Comparison of ENCODE assay signal across 8 cellular contexts in the genomic region with DNA sequence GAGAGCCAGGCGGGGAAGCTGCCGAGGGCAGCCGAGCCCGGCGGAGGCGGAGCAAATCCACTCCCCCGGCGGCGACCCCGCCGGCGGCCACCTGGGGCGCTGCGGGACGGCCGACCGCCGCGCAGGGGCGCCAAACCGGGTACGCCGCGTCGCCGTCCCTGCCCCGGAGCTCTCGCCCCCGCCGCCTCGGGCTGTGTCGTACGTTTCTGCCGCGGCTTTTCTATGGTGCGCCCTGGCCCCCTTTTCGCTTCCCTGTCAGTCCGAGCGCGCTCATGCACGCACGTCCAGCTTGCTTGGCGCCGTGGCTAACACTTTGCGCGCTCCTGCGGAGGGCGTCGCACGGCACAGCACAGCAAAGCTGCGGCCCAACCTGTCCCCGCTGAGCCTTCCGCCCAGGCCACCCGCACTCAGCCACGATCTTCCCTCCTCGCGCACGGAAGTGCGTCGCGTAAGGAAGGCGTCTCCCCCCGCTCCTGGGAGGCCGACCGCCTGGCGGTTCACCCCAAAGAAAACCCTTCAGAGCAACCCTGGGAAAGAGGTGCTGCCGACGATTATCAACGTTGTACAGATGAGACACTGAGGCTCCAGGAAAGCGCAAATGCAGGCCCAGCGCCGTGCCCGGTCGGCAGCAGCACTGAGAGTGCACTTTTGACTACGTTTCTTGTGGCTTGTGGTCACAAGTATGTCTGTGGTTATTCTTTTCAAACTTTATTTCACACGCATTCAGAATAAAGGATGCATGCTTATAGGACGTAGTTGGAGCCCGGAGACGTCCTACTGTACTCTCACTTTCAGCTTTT. TPM values are rescaled to one million over a fixed set of nuclear protein-coding genes. Genes with fewer than 3 reads are reported as not detected.
DNase-seq lines count a peak whose midpoint lies in the region; ATAC-seq and TF ChIP-seq lines count a peak whose summit lies in the region.

Gene HECTD1 (minus strand): TSS at position 48 of the 800 bp plus-strand sequence. CDS start 1,857 bp downstream, outside the sequence.

- H3K4me1 ChIP-seq in right lobe of liver: peaks cover 0 to 14% (median 4%) of the 10 kb centered on the region in 4 donors

- peaks cover 0 to 3% (median 0%) of the 10 kb centered on the region in 3 donors for H3K27me3 Mint-ChIP-seq in CD14-positive monocyte (ENCODE audit: low read depth in 3 of 3)

- peaks cover 16 to 17% of the 10 kb centered on the region in 2 donors for H3K36me3 Mint-ChIP-seq in CD14-positive monocyte

- H3K4me3 Mint-ChIP-seq in CD14-positive monocyte: peak within 1 kb of the TSS; percentile 92 to 97

- ATAC-seq in GM19328 (IDR thresholded peaks at IDR 0.05; ENCODE audit: unreplicated experiment) (peak; percentile 69), HG03469 (IDR thresholded peaks at IDR 0.05; ENCODE audit: unreplicated experiment) (peak; percentile 55), right lobe of liver (peak; percentile 87 to 94 (median 90))

- H3K4me3 ChIP-seq in right lobe of liver: peak within 1 kb of the TSS; percentile 82 to 90 (median 86)

- no peaks in the 10 kb centered on the region for H3K9me3 ChIP-seq in right lobe of liver

- H3K9me3 Mint-ChIP-seq in CD14-positive monocyte: peaks cover 0 to 1% (median 0%) of the 10 kb centered on the region in 7 donors

- TF ChIP-seq POLR2A in right lobe of liver (IDR thresholded peaks at IDR 0.05): peak; percentile 89

- DNase-seq in CD14-positive monocyte (ENCODE audit: low spot score) (no peak), NCI-H526 treated with DMSO at 0.1 percent for 48 hours (lab: John Stamatoyannopoulos, UW) (peak; percentile 89), dermis blood vessel endothelial cell (peak; percentile 89), right lobe of liver (peak; percentile 94 to 95 (median 95))
- peak; percentile 84 for DNase-seq in activated CD4-positive, alpha-beta T cell treated with anti-CD3 and anti-CD28 coated beads, Interleukin-2, amount 50 U/mL, for 1 hour
- peak; percentile 87 to 89 for DNase-seq in stimulated activated CD4-positive, alpha-beta T cell treated with anti-CD3 and anti-CD28 coated beads, Interleukin-4, amount 100 ng/mL, for 4 hours

- H3K4me1 Mint-ChIP-seq in CD14-positive monocyte: peaks cover 33% of the 10 kb centered on the region

- peak within 1 kb of the TSS; percentile 99 to 100 (median 99) for H3K27ac ChIP-seq in right lobe of liver

- H3K27me3 ChIP-seq in right lobe of liver: no peaks in the 10 kb centered on the region

- H3K36me3 ChIP-seq in right lobe of liver: peaks cover 0 to 6% (median 0%) of the 10 kb centered on the region in 4 donors

- 3% methylated on average over 14 of the region's 79 CpGs for WGBS in right lobe of liver (ENCODE audit: insufficient coverage, low coverage, low lambda C conversion rate, missing lambda C conversion rate)

- TF ChIP-seq CTCF in CD14-positive monocyte (IDR thresholded peaks at IDR 0.05): peak; percentile 95
- peak; percentile 87 to 95 (median 90) for TF ChIP-seq CTCF in right lobe of liver (IDR thresholded peaks at IDR 0.05)

- intact Hi-C loops in CD14-positive monocyte (cut with micrococcal nuclease) (loop anchor here in 1 of 2 donors (5.0 to 10.0 kb wide), 2 partner anchors 84 to 147 kb away; no protein-coding TSS in a partner anchor), right lobe of liver (cut with DNase I) (no loop called here)

- H3K27ac Mint-ChIP-seq in CD14-positive monocyte: peak within 1 kb of the TSS; percentile 97 to 100 (median 98)

RNA-seq across cellular contexts. Expression of gene HECTD1, which starts in this region (rescaled TPM):
- polyA plus RNA-seq in CD14-positive monocyte: 10 to 100 TPM; 12.7 to 21.5 TPM
- total RNA-seq in dermis blood vessel endothelial cell (303 and 339 TPM in 2 replicates), right lobe of liver (100 to 1,000 TPM in 5 of 6 experiments, 10 to 100 TPM in 1; 77.2 to 167 (median 119) TPM)
